Comparison of ENCODE assay signal across 14 cellular contexts in the genomic region with DNA sequence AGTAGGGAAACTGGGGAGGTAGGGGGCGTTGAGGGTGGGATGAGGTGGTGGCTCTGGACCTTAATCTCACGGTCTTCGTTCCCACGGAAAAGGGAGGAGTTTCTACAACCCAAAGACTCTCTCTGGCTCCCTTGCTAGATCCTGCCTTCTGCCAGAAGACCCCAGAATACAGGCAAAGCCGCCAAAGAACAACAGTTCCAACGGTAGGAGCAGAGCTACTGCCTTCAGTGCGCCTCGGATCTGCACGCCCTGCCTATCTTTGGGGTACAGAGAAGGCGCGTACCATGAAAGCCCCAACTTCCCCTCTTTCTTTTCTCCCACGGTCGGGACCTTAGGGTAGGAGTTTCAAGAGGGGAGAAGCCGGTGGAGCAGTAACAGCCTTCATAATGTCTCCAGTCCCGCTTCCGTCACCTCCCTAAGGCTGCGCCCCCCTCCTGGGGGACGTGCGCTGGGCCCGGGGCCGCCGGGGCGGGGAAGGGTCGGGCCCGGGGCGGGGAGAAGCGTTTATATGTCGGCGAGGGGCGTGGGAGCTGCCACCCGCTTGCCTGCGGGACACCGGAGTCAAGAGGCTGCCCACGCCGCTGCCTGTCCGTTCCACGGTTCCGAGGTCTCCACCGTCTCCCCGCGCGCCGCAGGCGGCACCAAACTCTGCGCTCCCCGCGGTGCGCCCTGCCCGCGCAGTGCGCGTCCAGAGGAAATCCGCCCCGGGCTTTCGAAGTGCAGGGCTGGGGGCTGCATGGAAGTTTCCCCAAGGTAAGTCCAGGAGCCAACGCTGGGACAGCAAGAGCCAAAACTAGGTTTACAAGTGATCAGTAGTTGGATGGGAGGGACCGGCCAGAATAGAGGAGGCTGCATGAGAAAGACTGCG. TPM values are rescaled to one million over a fixed set of nuclear protein-coding genes. Genes with fewer than 3 reads are reported as not detected.
DNase-seq lines count a peak whose midpoint lies in the region; ATAC-seq and TF ChIP-seq lines count a peak whose summit lies in the region.
"Had no signal": no experiment of that assay in that cellular context is flagged by ENCODE, and none has a peak within 500 bp of the region (broad histone marks: within the 10 kb centered on the region; RNA-seq: fewer than 3 reads in every experiment).

A gene with protein sequence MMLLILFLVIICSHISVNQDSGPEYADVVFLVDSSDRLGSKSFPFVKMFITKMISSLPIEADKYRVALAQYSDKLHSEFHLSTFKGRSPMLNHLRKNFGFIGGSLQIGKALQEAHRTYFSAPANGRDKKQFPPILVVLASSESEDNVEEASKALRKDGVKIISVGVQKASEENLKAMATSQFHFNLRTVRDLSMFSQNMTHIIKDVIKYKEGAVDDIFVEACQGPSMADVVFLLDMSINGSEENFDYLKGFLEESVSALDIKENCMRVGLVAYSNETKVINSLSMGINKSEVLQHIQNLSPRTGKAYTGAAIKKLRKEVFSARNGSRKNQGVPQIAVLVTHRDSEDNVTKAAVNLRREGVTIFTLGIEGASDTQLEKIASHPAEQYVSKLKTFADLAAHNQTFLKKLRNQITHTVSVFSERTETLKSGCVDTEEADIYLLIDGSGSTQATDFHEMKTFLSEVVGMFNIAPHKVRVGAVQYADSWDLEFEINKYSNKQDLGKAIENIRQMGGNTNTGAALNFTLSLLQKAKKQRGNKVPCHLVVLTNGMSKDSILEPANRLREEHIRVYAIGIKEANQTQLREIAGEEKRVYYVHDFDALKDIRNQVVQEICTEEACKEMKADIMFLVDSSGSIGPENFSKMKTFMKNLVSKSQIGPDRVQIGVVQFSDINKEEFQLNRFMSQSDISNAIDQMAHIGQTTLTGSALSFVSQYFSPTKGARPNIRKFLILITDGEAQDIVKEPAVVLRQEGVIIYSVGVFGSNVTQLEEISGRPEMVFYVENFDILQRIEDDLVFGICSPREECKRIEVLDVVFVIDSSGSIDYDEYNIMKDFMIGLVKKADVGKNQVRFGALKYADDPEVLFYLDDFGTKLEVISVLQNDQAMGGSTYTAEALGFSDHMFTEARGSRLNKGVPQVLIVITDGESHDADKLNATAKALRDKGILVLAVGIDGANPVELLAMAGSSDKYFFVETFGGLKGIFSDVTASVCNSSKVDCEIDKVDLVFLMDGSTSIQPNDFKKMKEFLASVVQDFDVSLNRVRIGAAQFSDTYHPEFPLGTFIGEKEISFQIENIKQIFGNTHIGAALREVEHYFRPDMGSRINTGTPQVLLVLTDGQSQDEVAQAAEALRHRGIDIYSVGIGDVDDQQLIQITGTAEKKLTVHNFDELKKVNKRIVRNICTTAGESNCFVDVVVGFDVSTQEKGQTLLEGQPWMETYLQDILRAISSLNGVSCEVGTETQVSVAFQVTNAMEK (N-terminal part only) (plus strand): TSS at position 533 of the 868 bp plus-strand sequence. CDS start 43,188 bp downstream, outside the sequence.

- H3K4me3 ChIP-seq in WERI-Rb-1 (ENCODE audit: low read depth, low read length) (peak within 1 kb of the TSS; percentile 18), left ventricle myocardium inferior (peak within 1 kb of the TSS; percentile 59), gastroesophageal sphincter (peak within 1 kb of the TSS in 1 of 2 donors; percentile 25)
- H3K4me3 ChIP-seq: transverse colon had no signal

- ATAC-seq in omental fat pad (ENCODE audit: low FRiP score) = peak; percentile 61
- ATAC-seq in GM18520 (IDR thresholded peaks at IDR 0.05; ENCODE audit: unreplicated experiment) = no peak
- no peak for ATAC-seq in gastroesophageal sphincter
- ATAC-seq: activated T-cell treated with anti-CD3 and anti-CD28 coated beads, Interleukin-2, amount 50 U/mL, for 72 hours had no signal

- H3K36me3 ChIP-seq in WERI-Rb-1 (no peaks in the 10 kb centered on the region), left ventricle myocardium inferior (no peaks in the 10 kb centered on the region), gastroesophageal sphincter (no peaks in the 10 kb centered on the region)
- H3K36me3 ChIP-seq: neutrophil, transverse colon had no signal

- H3K27ac ChIP-seq in WERI-Rb-1 (no peak within 1 kb of the TSS), left ventricle myocardium inferior (replicated peaks) (peak within 1 kb of the TSS; percentile 36), gastroesophageal sphincter (no peak within 1 kb of the TSS)
- H3K27ac ChIP-seq: neutrophil, transverse colon had no signal

- peak; percentile 8 for DNase-seq in ELF-1 (ENCODE audit: low read depth, low spot score)
- no peak for DNase-seq in WERI-Rb-1
- no peak for DNase-seq in left ventricle myocardium inferior
- DNase-seq in omental fat pad (ENCODE audit: low spot score) = no peak
- no peak for DNase-seq in GM20000 (ENCODE audit: low spot score)
- no peak for DNase-seq in NCI-H345 (lab: John Stamatoyannopoulos, UW)
- DNase-seq: activated T-cell treated with anti-CD3 and anti-CD28 coated beads, Interleukin-2, amount 50 U/mL, for 72 hours; C1 segment of cervical spinal cord; head of caudate nucleus; NCI-H146; transverse colon had no signal

- intact Hi-C loops in left ventricle myocardium inferior (cut with micrococcal nuclease) = no loop called here

- WGBS in gastroesophageal sphincter (ENCODE audit: low coverage in 1 of 2), 2 donors = 4 to 7% methylated on average over 5 to 16 of the region's 58 CpGs

- no peak for TF ChIP-seq CTCF in WERI-Rb-1 (IDR thresholded peaks at IDR 0.05; ENCODE audit: low read depth, low read length)
- no peak for TF ChIP-seq CTCF in left ventricle myocardium inferior (IDR thresholded peaks at IDR 0.05; ENCODE audit: borderline replicate concordance)
- TF ChIP-seq CTCF in omental fat pad (IDR thresholded peaks at IDR 0.05) = no peak
- TF ChIP-seq CTCF in GM20000 (IDR thresholded peaks at IDR 0.05; ENCODE audit: extremely low read depth, missing control alignments) = no peak
- no peak for TF ChIP-seq CTCF in gastroesophageal sphincter (IDR thresholded peaks at IDR 0.05)

- no peak for TF ChIP-seq EP300 in gastroesophageal sphincter (IDR thresholded peaks at IDR 0.05)

- TF ChIP-seq POLR2A in gastroesophageal sphincter (IDR thresholded peaks at IDR 0.05) = no peak

- peaks cover 44% of the 10 kb centered on the region for H3K27me3 ChIP-seq in WERI-Rb-1 (ENCODE audit: insufficient read depth, low read depth, severe bottlenecking)
- H3K27me3 ChIP-seq in left ventricle myocardium inferior (ENCODE audit: low read depth) = peaks cover 68% of the 10 kb centered on the region
- H3K27me3 ChIP-seq in gastroesophageal sphincter = peaks cover 46% of the 10 kb centered on the region

- H3K9me3 ChIP-seq in WERI-Rb-1 (ENCODE audit: severe bottlenecking) = no peaks in the 10 kb centered on the region
- no peaks in the 10 kb centered on the region for H3K9me3 ChIP-seq in left ventricle myocardium inferior (replicated peaks)
- no peaks in the 10 kb centered on the region for H3K9me3 ChIP-seq in gastroesophageal sphincter
- H3K9me3 ChIP-seq: neutrophil, transverse colon had no signal

- H3K4me1 ChIP-seq in left ventricle myocardium inferior (peaks cover 8% of the 10 kb centered on the region), gastroesophageal sphincter (peaks cover 0 to 11% (median 0%) of the 10 kb centered on the region in 3 donors)
- H3K4me1 ChIP-seq: transverse colon had no signal

RNA-seq across cellular contexts. Expression of the gene that starts here (rescaled TPM):
- total RNA-seq in left ventricle myocardium inferior = 2.1 TPM
- 1 to 10 TPM in 1 of 4 donors, under 1 TPM in 3; 0.06 to 5.2 (median 0.57) TPM for total RNA-seq in omental fat pad
- total RNA-seq in gastroesophageal sphincter = not detected
- total RNA-seq: activated T-cell treated with anti-CD3 and anti-CD28 coated beads, Interleukin-2, amount 50 U/mL, for 72 hours had no signal
